8 cellular contexts compared by ENCODE assay signal in genomic region chr14:68459480-68460136, GRCh38.
A peak's percentile ranks its signal among the peaks of the same experiment; 100 is the strongest.
DNase-seq lines count a peak whose midpoint lies in the region; ATAC-seq, FAIRE-seq and TF ChIP-seq lines count a peak whose summit lies in the region.

No MANE protein-coding gene starts in this region.

- H2AFZ ChIP-seq in HepG2 (ENCODE audit: low read length) (no peak overlapping the region), smooth muscle cell (ENCODE audit: low read depth) (no peak overlapping the region)

- DNase-seq in Calu3 (no peak), brain microvascular endothelial cell (no peak), HepG2 (ENCODE audit: low spot score) (no peak), smooth muscle cell (lab: John Stamatoyannopoulos, UW; ENCODE audit: unreplicated experiment) (no peak), SHP77 treated with DMSO at 0.1 percent for 48 hours (lab: John Stamatoyannopoulos, UW) (no peak), NCI-H1694 (lab: John Stamatoyannopoulos, UW) (no peak)
- DNase-seq in activated naive CD4-positive, alpha-beta T cell treated with anti-CD3 and anti-CD28 coated beads, Interleukin-2, amount 10 ng/mL, durations not matched to agents 7 days and 5 days: no peak

- 73% methylated on average over 5 of the region's 5 CpGs for WGBS in HepG2 (ENCODE audit: low lambda C conversion rate)
- WGBS in smooth muscle cell (ENCODE audit: low lambda C conversion rate): 62% methylated on average over 5 of the region's 5 CpGs

- POLR2A ChIA-PET in HepG2 (lab: Yijun Ruan, JAX): interaction anchor here (0.7 to 1.6 kb wide), 4 partner anchors 9 to 320 kb away, joined by 3 to 11 read pairs (median 4); no protein-coding TSS in a partner anchor

- peaks cover 6% of the 10 kb centered on the region for H3F3A ChIP-seq in smooth muscle cell (ENCODE audit: low read depth)

- H4K20me1 ChIP-seq in HepG2 (ENCODE audit: insufficient read depth, low read length): no peaks in the 10 kb centered on the region
- H4K20me1 ChIP-seq in smooth muscle cell (ENCODE audit: low read depth): no peaks in the 10 kb centered on the region

- H3K9me3 ChIP-seq in HepG2 (ENCODE audit: low read length) (peaks cover 6% of the 10 kb centered on the region; the same call in 1 of the 2 replicates), smooth muscle cell (replicated peaks; ENCODE audit: low read depth) (no peaks in the 10 kb centered on the region)

- peak overlapping the region; percentile 40 for H3K4me3 Mint-ChIP-seq in Calu3 (ENCODE audit: low read depth, unreplicated experiment)
- H3K4me3 Mint-ChIP-seq in activated naive CD4-positive, alpha-beta T cell treated with anti-CD3 and anti-CD28 coated beads, Interleukin-2, amount 10 ng/mL, durations not matched to agents 7 days and 5 days: no peak overlapping the region

- no TSS peak for BruUV-seq in Calu3 (replicated peaks; lab: Mats Ljungman, UMichigan)
- no TSS peak for BruUV-seq in HepG2 (replicated peaks; lab: Mats Ljungman, UMichigan)

- FAIRE-seq in HepG2 (lab: Jason Lieb, UNC): no peak

- no peak for TF ChIP-seq RAD21 in HepG2 (CRISPR knock-in tag; IDR thresholded peaks at IDR 0.05)

- no peaks in the 10 kb centered on the region for H3K9me3 Mint-ChIP-seq in Calu3 (ENCODE audit: low read depth, unreplicated experiment)
- H3K9me3 Mint-ChIP-seq in activated naive CD4-positive, alpha-beta T cell treated with anti-CD3 and anti-CD28 coated beads, Interleukin-2, amount 10 ng/mL, durations not matched to agents 7 days and 5 days: peaks cover 2% of the 10 kb centered on the region

- no peak overlapping the region for H3K9ac ChIP-seq in HepG2 (ENCODE audit: insufficient read depth, low read depth, low read length)
- peak overlapping the region; percentile 15 for H3K9ac ChIP-seq in smooth muscle cell (ENCODE audit: low read depth)

- H3K79me2 ChIP-seq in HepG2 (ENCODE audit: insufficient read depth, low read length): no peaks in the 10 kb centered on the region
- H3K79me2 ChIP-seq in smooth muscle cell (ENCODE audit: low read depth): no peaks in the 10 kb centered on the region

- H3K4me1 ChIP-seq in HepG2 (ENCODE audit: insufficient read depth, low read length) (peaks cover 35% of the 10 kb centered on the region), smooth muscle cell (ENCODE audit: low read depth) (peaks cover 11% of the 10 kb centered on the region)

- H3K4me1 Mint-ChIP-seq in Calu3 (ENCODE audit: low read depth, unreplicated experiment): peaks cover 39% of the 10 kb centered on the region
- H3K4me1 Mint-ChIP-seq in activated naive CD4-positive, alpha-beta T cell treated with anti-CD3 and anti-CD28 coated beads, Interleukin-2, amount 10 ng/mL, durations not matched to agents 7 days and 5 days: no peaks in the 10 kb centered on the region

- no peaks in the 10 kb centered on the region for H3K36me3 ChIP-seq in brain microvascular endothelial cell (replicated peaks)
- H3K36me3 ChIP-seq in HepG2 (replicated peaks in 1 of 2; ENCODE audit: control insufficient read depth in 1 of 2, insufficient read depth in 2 of 2, low read length in 2 of 2): no peaks in the 10 kb centered on the region
- H3K36me3 ChIP-seq in smooth muscle cell (ENCODE audit: low read depth): no peaks in the 10 kb centered on the region

- TF ChIP-seq EP300 in HepG2 (IDR thresholded peaks at IDR 0.05; ENCODE audit: low read depth in 2 of 2, low read length in 2 of 2) (no peak), HepG2 (CRISPR knock-in tag; IDR thresholded peaks at IDR 0.05; ENCODE audit: borderline replicate concordance) (no peak)

- H3K36me3 Mint-ChIP-seq in Calu3 (ENCODE audit: insufficient read depth, unreplicated experiment): no peaks in the 10 kb centered on the region
- no peaks in the 10 kb centered on the region for H3K36me3 Mint-ChIP-seq in activated naive CD4-positive, alpha-beta T cell treated with anti-CD3 and anti-CD28 coated beads, Interleukin-2, amount 10 ng/mL, durations not matched to agents 7 days and 5 days

- TF ChIP-seq CTCF in Calu3 (IDR thresholded peaks at IDR 0.05; ENCODE audit: unreplicated experiment): no peak
- TF ChIP-seq CTCF in brain microvascular endothelial cell (IDR thresholded peaks at IDR 0.05; ENCODE audit: low read depth, low read length, missing control alignments): no peak
- TF ChIP-seq CTCF in HepG2 (CRISPR knock-in tag; IDR thresholded peaks at IDR 0.05): no peak
- no peak for TF ChIP-seq CTCF in smooth muscle cell (IDR thresholded peaks at IDR 0.05; ENCODE audit: borderline replicate concordance, insufficient read depth, poor library complexity, severe bottlenecking)

- no peak for TF ChIP-seq POLR2A in HepG2 (IDR thresholded peaks at IDR 0.05; ENCODE audit: insufficient read depth in 1 of 2, low read depth in 2 of 2, low read length in 2 of 2)

- no peak overlapping the region for H3K4me3 ChIP-seq in brain microvascular endothelial cell (ENCODE audit: low read depth, low read length)
- no peak overlapping the region for H3K4me3 ChIP-seq in HepG2 (replicated peaks in 1 of 3; ENCODE audit: insufficient read depth in 1 of 3, low read depth in 2 of 3, low read length in 3 of 3)
- no peak overlapping the region for H3K4me3 ChIP-seq in smooth muscle cell

- CTCF ChIA-PET in Calu3 (lab: Charles Lee): interaction anchor here (0.5 to 1.8 kb wide), 5 partner anchors 10 to 516 kb away, joined by 3 to 5 read pairs (median 4); no protein-coding TSS in a partner anchor
- CTCF ChIA-PET in HepG2 (lab: Yijun Ruan, JAX; ENCODE audit: low intra/inter-chr PET ratio, low total read pairs): no interaction called here
- CTCF ChIA-PET in activated naive CD4-positive, alpha-beta T cell treated with anti-CD3 and anti-CD28 coated beads, Interleukin-2, amount 10 ng/mL, durations not matched to agents 7 days and 5 days (lab: Charles Lee): no interaction called here

- no peak overlapping the region for H3K4me2 ChIP-seq in HepG2 (ENCODE audit: low read depth, low read length)
- H3K4me2 ChIP-seq in smooth muscle cell: peak overlapping the region; percentile 20

- H3K27me3 Mint-ChIP-seq in Calu3 (ENCODE audit: unreplicated experiment): no peaks in the 10 kb centered on the region
- no peaks in the 10 kb centered on the region for H3K27me3 Mint-ChIP-seq in activated naive CD4-positive, alpha-beta T cell treated with anti-CD3 and anti-CD28 coated beads, Interleukin-2, amount 10 ng/mL, durations not matched to agents 7 days and 5 days

- no peak for ATAC-seq in HepG2
- no peak for ATAC-seq in GM19397 (IDR thresholded peaks at IDR 0.05; ENCODE audit: unreplicated experiment)

- H3K27ac Mint-ChIP-seq in Calu3 (ENCODE audit: unreplicated experiment): peak overlapping the region; percentile 90
- no peak overlapping the region for H3K27ac Mint-ChIP-seq in activated naive CD4-positive, alpha-beta T cell treated with anti-CD3 and anti-CD28 coated beads, Interleukin-2, amount 10 ng/mL, durations not matched to agents 7 days and 5 days

- intact Hi-C loops in Calu3 (cut with micrococcal nuclease; ENCODE audit: unreplicated experiment): loop anchor here (5.0 kb wide), 1 partner anchor 212 kb away; no protein-coding TSS in a partner anchor
- intact Hi-C loops in HepG2 (cut with micrococcal nuclease; ENCODE audit: unreplicated experiment): loop anchor here (5.0 to 10.0 kb wide), 5 partner anchors 63 to 355 kb away; no protein-coding TSS in a partner anchor

- in situ Hi-C loops in brain microvascular endothelial cell (cut with HindIII; ENCODE audit: low pct_ligation_motif_present, low sequenced_read_pairs) (no loop called here), HepG2 (cut with HindIII; ENCODE audit: extremely low pct_ligation_motif_present, low pct_unique_long_range_greater_than_20kb) (no loop called here)

- H3K27ac ChIP-seq in brain microvascular endothelial cell: peak overlapping the region; percentile 70
- peak overlapping the region; percentile 36 for H3K27ac ChIP-seq in HepG2 (ENCODE audit: extremely low read length, insufficient read depth, low read length)
- peak overlapping the region; percentile 85 for H3K27ac ChIP-seq in smooth muscle cell (ENCODE audit: low read depth)

- H3K27me3 ChIP-seq in brain microvascular endothelial cell (replicated peaks) (no peaks in the 10 kb centered on the region), HepG2 (ENCODE audit: control insufficient read depth in 1 of 2, insufficient read depth in 2 of 2, low read length in 2 of 2) (no peaks in the 10 kb centered on the region), smooth muscle cell (ENCODE audit: low read depth) (no peaks in the 10 kb centered on the region)

TF ChIP-seq in HepG2, 621 proteins besides CTCF, POLR2A, EP300 and RAD21 (continues in another document):
- no peak for TF ChIP-seq ZNF280D (CRISPR knock-in tag; IDR thresholded peaks at IDR 0.05)
- TF ChIP-seq ZNF17 (CRISPR knock-in tag; IDR thresholded peaks at IDR 0.05): no peak
- no peak for TF ChIP-seq NFIB (CRISPR knock-in tag; IDR thresholded peaks at IDR 0.05; ENCODE audit: borderline replicate concordance)
- no peak for TF ChIP-seq ZFP62 (CRISPR knock-in tag; IDR thresholded peaks at IDR 0.05)
- TF ChIP-seq ZNF253 (CRISPR knock-in tag; IDR thresholded peaks at IDR 0.05; ENCODE audit: borderline replicate concordance): no peak
- TF ChIP-seq ZNF674 (CRISPR knock-in tag; IDR thresholded peaks at IDR 0.05; ENCODE audit: low read depth): no peak
- no peak for TF ChIP-seq SP1 (IDR thresholded peaks at IDR 0.05)
- no peak for TF ChIP-seq SP1 (CRISPR knock-in tag; IDR thresholded peaks at IDR 0.05)
- TF ChIP-seq ZNF761 (CRISPR knock-in tag; conservative IDR thresholded peaks at IDR 0.05): no peak
- TF ChIP-seq NFYC (CRISPR knock-in tag; IDR thresholded peaks at IDR 0.05): no peak
- no peak for TF ChIP-seq ATM (IDR thresholded peaks at IDR 0.05; ENCODE audit: borderline replicate concordance)
